In genomic region chr19:19581391-19581790, GRCh38 we compare ENCODE assay signal across 18 cellular contexts. TPM values are rescaled to one million over a fixed set of nuclear protein-coding genes. Genes with fewer than 3 reads are reported as not detected.
A peak's percentile ranks its signal among the peaks of the same experiment; 100 is the strongest.
DNase-seq lines count a peak whose midpoint lies in the region; ATAC-seq, FAIRE-seq and TF ChIP-seq lines count a peak whose summit lies in the region.
"Had no signal": no experiment of that assay in that cellular context is flagged by ENCODE, and none has a peak within 500 bp of the region (broad histone marks: within the 10 kb centered on the region; RNA-seq: fewer than 3 reads in every experiment).

No MANE protein-coding gene starts in this region.

- no peak overlapping the region for H2BK5ac ChIP-seq in H1 (ENCODE audit: low read depth, low read length)

- H2BK12ac ChIP-seq in H1 (ENCODE audit: low read depth, low read length): no peak overlapping the region

- H3K4ac ChIP-seq in H1 (replicated peaks; ENCODE audit: insufficient read length, low read depth, low read length): no peak overlapping the region

- H3K4me3 Mint-ChIP-seq in activated naive CD8-positive, alpha-beta T cell treated with anti-CD3 and anti-CD28 coated beads, Interleukin-2, amount 10 ng/mL, durations not matched to agents 7 days and 5 days: no peak overlapping the region
- no peak overlapping the region for H3K4me3 Mint-ChIP-seq in activated naive CD8-positive, alpha-beta T cell treated with anti-CD3 and anti-CD28 coated beads for 36 hours
- H3K4me3 Mint-ChIP-seq in T-helper 17 cell: no peak overlapping the region
- H3K4me3 Mint-ChIP-seq in stimulated activated effector memory CD8-positive, alpha-beta T cell treated with anti-CD3 and anti-CD28 coated beads, Interleukin-12 subunit alpha, Interleukin-12 subunit beta, amount 100 ng/mL, for 72 hours: no peak overlapping the region
- H3K4me3 Mint-ChIP-seq: CD8-positive, alpha-beta memory T cell had no signal

- TF ChIP-seq POLR2A in H1 (IDR thresholded peaks at IDR 0.05; ENCODE audit: control extremely low read depth in 1 of 2, low read depth in 2 of 2, low read length in 2 of 2): no peak

- H3K9me3 ChIP-seq in T-helper 17 cell (ENCODE audit: control insufficient read depth, low read length, poor library complexity, severe bottlenecking) (no peaks in the 10 kb centered on the region), H1 (ENCODE audit: insufficient read depth in 2 of 2, low read depth in 1 of 2, low read length in 1 of 2) (no peaks in the 10 kb centered on the region)
- H3K9me3 ChIP-seq: BE2C had no signal

- peaks cover 0 to 2% (median 0%) of the 10 kb centered on the region in 4 experiments; a peak in 1 of 7 replicates for H3K4me1 ChIP-seq in H1 (replicated peaks in 1 of 4; ENCODE audit: control insufficient read depth in 3 of 4, insufficient read depth in 4 of 4, low read length in 3 of 4)
- H3K4me1 ChIP-seq: BE2C had no signal

- H4K8ac ChIP-seq in H1 (ENCODE audit: extremely low read depth, insufficient read depth, low read length): no peak overlapping the region

- H3K79me2 ChIP-seq in H1 (ENCODE audit: control insufficient read depth in 1 of 2, insufficient read depth in 2 of 2, low read length in 2 of 2): no peaks in the 10 kb centered on the region

- H3K4me3 ChIP-seq in H1 (ENCODE audit: extremely low read depth in 1 of 4, insufficient read depth in 2 of 4, low read depth in 3 of 4, low read length in 4 of 4): no peak overlapping the region
- H3K4me3 ChIP-seq: GM23248 had no signal

- H2BK20ac ChIP-seq in H1 (ENCODE audit: low read length): no peak overlapping the region

- H3K23me2 ChIP-seq in H1 (ENCODE audit: low read depth, low read length): no peaks in the 10 kb centered on the region

- no peak overlapping the region for H3K18ac ChIP-seq in H1 (ENCODE audit: extremely low read depth, low read length)

- H3K27me3 ChIP-seq in H1 (replicated peaks in 1 of 4; ENCODE audit: control insufficient read depth in 3 of 4, extremely low read depth in 1 of 4, insufficient read depth in 3 of 4, low read length in 3 of 4): no peaks in the 10 kb centered on the region; a peak in 1 of 7 replicates
- H3K27me3 ChIP-seq: BE2C had no signal

- H2BK120ac ChIP-seq in H1 (replicated peaks; ENCODE audit: low read depth, low read length): no peak overlapping the region

- H3K36me3 Mint-ChIP-seq in activated naive CD8-positive, alpha-beta T cell treated with anti-CD3 and anti-CD28 coated beads, Interleukin-2, amount 10 ng/mL, durations not matched to agents 7 days and 5 days: peaks cover 11% of the 10 kb centered on the region
- peaks cover 2% of the 10 kb centered on the region for H3K36me3 Mint-ChIP-seq in activated naive CD8-positive, alpha-beta T cell treated with anti-CD3 and anti-CD28 coated beads for 36 hours
- H3K36me3 Mint-ChIP-seq in T-helper 17 cell (ENCODE audit: low read depth): peaks cover 2% of the 10 kb centered on the region
- H3K36me3 Mint-ChIP-seq in stimulated activated effector memory CD8-positive, alpha-beta T cell treated with anti-CD3 and anti-CD28 coated beads, Interleukin-12 subunit alpha, Interleukin-12 subunit beta, amount 100 ng/mL, for 72 hours: peaks cover 71% of the 10 kb centered on the region

- H3K14ac ChIP-seq in H1 (ENCODE audit: insufficient read length): no peak overlapping the region

- H3K27me3 Mint-ChIP-seq in activated naive CD8-positive, alpha-beta T cell treated with anti-CD3 and anti-CD28 coated beads, Interleukin-2, amount 10 ng/mL, durations not matched to agents 7 days and 5 days: no peaks in the 10 kb centered on the region
- H3K27me3 Mint-ChIP-seq in activated naive CD8-positive, alpha-beta T cell treated with anti-CD3 and anti-CD28 coated beads for 36 hours: no peaks in the 10 kb centered on the region
- H3K27me3 Mint-ChIP-seq in T-helper 17 cell: no peaks in the 10 kb centered on the region
- H3K27me3 Mint-ChIP-seq: CD8-positive, alpha-beta memory T cell had no signal

- peak overlapping the region; percentile 61 for H3K27ac Mint-ChIP-seq in activated naive CD8-positive, alpha-beta T cell treated with anti-CD3 and anti-CD28 coated beads, Interleukin-2, amount 10 ng/mL, durations not matched to agents 7 days and 5 days
- H3K27ac Mint-ChIP-seq in activated naive CD8-positive, alpha-beta T cell treated with anti-CD3 and anti-CD28 coated beads for 36 hours: no peak overlapping the region
- peak overlapping the region; percentile 79 for H3K27ac Mint-ChIP-seq in T-helper 17 cell
- H3K27ac Mint-ChIP-seq in stimulated activated effector memory CD8-positive, alpha-beta T cell treated with anti-CD3 and anti-CD28 coated beads, Interleukin-12 subunit alpha, Interleukin-12 subunit beta, amount 100 ng/mL, for 72 hours: peak overlapping the region; percentile 78

- peaks cover 0 to 2% of the 10 kb centered on the region in 2 experiments for H4K20me1 ChIP-seq in H1 (replicated peaks in 1 of 2; ENCODE audit: control insufficient read depth in 1 of 2, insufficient read depth in 2 of 2, low read length in 2 of 2)

- no peak for TF ChIP-seq CTCF in H1 (IDR thresholded peaks at IDR 0.05; ENCODE audit: control extremely low read depth in 1 of 3, insufficient read depth in 1 of 3, low read depth in 1 of 3, low read length in 3 of 3)

- H3K23ac ChIP-seq in H1 (ENCODE audit: insufficient read length): no peak overlapping the region

- H4K91ac ChIP-seq in H1 (replicated peaks; ENCODE audit: insufficient read length, low read length): no peak overlapping the region

- no peak overlapping the region for H2AFZ ChIP-seq in H1 (ENCODE audit: low read length)
- H2AFZ ChIP-seq: GM23248 had no signal

- no peak overlapping the region for H3K4me2 ChIP-seq in H1 (ENCODE audit: insufficient read depth in 1 of 2, low read depth in 2 of 2, low read length in 2 of 2)

- H3K4me1 Mint-ChIP-seq in activated naive CD8-positive, alpha-beta T cell treated with anti-CD3 and anti-CD28 coated beads, Interleukin-2, amount 10 ng/mL, durations not matched to agents 7 days and 5 days: peaks cover 24% of the 10 kb centered on the region
- peaks cover 9% of the 10 kb centered on the region for H3K4me1 Mint-ChIP-seq in activated naive CD8-positive, alpha-beta T cell treated with anti-CD3 and anti-CD28 coated beads for 36 hours
- H3K4me1 Mint-ChIP-seq in T-helper 17 cell: peaks cover 16% of the 10 kb centered on the region
- H3K4me1 Mint-ChIP-seq in stimulated activated effector memory CD8-positive, alpha-beta T cell treated with anti-CD3 and anti-CD28 coated beads, Interleukin-12 subunit alpha, Interleukin-12 subunit beta, amount 100 ng/mL, for 72 hours: peaks cover 22% of the 10 kb centered on the region

- no peak overlapping the region for H3K27ac ChIP-seq in H1 (ENCODE audit: low read depth, low read length)
- H3K27ac ChIP-seq: GM23248 had no signal

- H3K56ac ChIP-seq in H1 (replicated peaks; ENCODE audit: insufficient read length, low read depth, low read length): no peak overlapping the region

- POLR2A ChIA-PET in activated naive CD8-positive, alpha-beta T cell treated with anti-CD3 and anti-CD28 coated beads, Interleukin-2, amount 10 ng/mL, durations not matched to agents 7 days and 5 days (lab: Charles Lee): no interaction called here
- POLR2A ChIA-PET in H1 (lab: Charles Lee; ENCODE audit: partially characterized antibody): interaction anchor here (1.1 to 1.6 kb wide), 2 partner anchors 21 to 47 kb away, joined by 3 to 4 read pairs; partner anchors contain the start of gene LPAR2

- no peak overlapping the region for H4K5ac ChIP-seq in H1 (ENCODE audit: insufficient read length, low read depth, low read length)

- CTCF ChIA-PET in H1 (lab: Charles Lee; ENCODE audit: partially characterized antibody): interaction anchor here (1.0 to 11.1 kb wide), 2 partner anchors 27 to 63 kb away, joined by 3 to 101 read pairs; partner anchors contain the start of gene GMIP

- H2AK5ac ChIP-seq in H1 (ENCODE audit: low read depth, low read length): no peak overlapping the region

- no peak for TF ChIP-seq RAD21 in H1 (IDR thresholded peaks at IDR 0.05 in 1 of 2, conservative IDR thresholded peaks at IDR 0.05 in 1 of 2; ENCODE audit: low read depth in 2 of 2, low read length in 2 of 2)

- no peak for DNase-seq in activated naive CD8-positive, alpha-beta T cell treated with anti-CD3 and anti-CD28 coated beads, Interleukin-2, amount 10 ng/mL, durations not matched to agents 7 days and 5 days
- no peak for DNase-seq in activated naive CD8-positive, alpha-beta T cell treated with anti-CD3 and anti-CD28 coated beads for 36 hours
- no peak for DNase-seq in T-helper 17 cell
- no peak for DNase-seq in H1 (ENCODE audit: low read depth in 1 of 2, low spot score in 2 of 2)
- DNase-seq in stimulated activated effector memory CD8-positive, alpha-beta T cell treated with anti-CD3 and anti-CD28 coated beads, Interleukin-12 subunit alpha, Interleukin-12 subunit beta, amount 100 ng/mL, for 72 hours (ENCODE audit: low spot score in 2 of 2): no peak
- no peak for DNase-seq in AML-193 (lab: John Stamatoyannopoulos, UW)
- DNase-seq: BE2C; CD8-positive, alpha-beta memory T cell; DMS79 treated with DMSO at 0.1 percent for 48 hours; GM23248; NCI-H1105 treated with DMSO at 0.1 percent for 48 hours; NCI-H187 treated with DMSO at 0.1 percent for 48 hours; NCI-H446; NCI-H69; NK-92 treated with Interleukin-12 subunit alpha and Interleukin-12 subunit beta, amount 100 ng/mL, for 24 hours; SIG-M5 had no signal

- no peaks in the 10 kb centered on the region for H3K36me3 ChIP-seq in H1 (ENCODE audit: control insufficient read depth in 2 of 4, insufficient read depth in 4 of 4, low read length in 3 of 4)
- H3K36me3 ChIP-seq: BE2C had no signal

- TF ChIP-seq EP300 in H1 (IDR thresholded peaks at IDR 0.05; ENCODE audit: borderline replicate concordance in 1 of 2, low read depth in 2 of 2, low read length in 2 of 2): no peak

- no peaks in the 10 kb centered on the region for H3K79me1 ChIP-seq in H1 (ENCODE audit: low read depth, low read length)

- H3K9me3 Mint-ChIP-seq in activated naive CD8-positive, alpha-beta T cell treated with anti-CD3 and anti-CD28 coated beads, Interleukin-2, amount 10 ng/mL, durations not matched to agents 7 days and 5 days: no peaks in the 10 kb centered on the region
- H3K9me3 Mint-ChIP-seq in activated naive CD8-positive, alpha-beta T cell treated with anti-CD3 and anti-CD28 coated beads for 36 hours: no peaks in the 10 kb centered on the region
- no peaks in the 10 kb centered on the region for H3K9me3 Mint-ChIP-seq in stimulated activated effector memory CD8-positive, alpha-beta T cell treated with anti-CD3 and anti-CD28 coated beads, Interleukin-12 subunit alpha, Interleukin-12 subunit beta, amount 100 ng/mL, for 72 hours
- H3K9me3 Mint-ChIP-seq: CD8-positive, alpha-beta memory T cell had no signal

- 0 out of 2 replicates have a peak overlapping the region, but pooled peaks have one; percentile 61 for H2BK15ac ChIP-seq in H1 (ENCODE audit: low read length)

- no peak for FAIRE-seq in H1 (lab: Jason Lieb, UNC)
- FAIRE-seq: G401.6 had no signal

- WGBS in H1 (ENCODE audit: extremely low coverage in 1 of 2, insufficient coverage in 1 of 2, insufficient read length in 1 of 2, insufficient replicate concordance in 2 of 2, low coverage in 1 of 2, low lambda C conversion rate in 2 of 2, missing lambda C conversion rate in 1 of 2), 2 experiments: 94% methylated on average over 13 of the region's 13 CpGs; no CpG with 5 or more reads in 1 of the 2 experiments

- no peak for ATAC-seq in activated naive CD8-positive, alpha-beta T cell treated with anti-CD3 and anti-CD28 coated beads, Interleukin-2, amount 10 ng/mL, durations not matched to agents 7 days and 5 days (ENCODE audit: low read depth)
- ATAC-seq in T-helper 17 cell: no peak
- no peak for ATAC-seq in stimulated activated effector memory CD8-positive, alpha-beta T cell treated with anti-CD3 and anti-CD28 coated beads, Interleukin-12 subunit alpha, Interleukin-12 subunit beta, amount 100 ng/mL, for 72 hours
- ATAC-seq in GM21423 (IDR thresholded peaks at IDR 0.05; ENCODE audit: unreplicated experiment): no peak

- no peak overlapping the region for H3K9ac ChIP-seq in H1 (replicated peaks in 1 of 4; ENCODE audit: extremely low read depth in 1 of 4, low read depth in 3 of 4, low read length in 3 of 4)
- H3K9ac ChIP-seq: GM23248 had no signal

RNA-seq across cellular contexts. Expression of gene PBX4, which starts 37.1 kb away (rescaled TPM):
- 10 to 100 TPM; 41.3 to 46.1 TPM for total RNA-seq in activated naive CD8-positive, alpha-beta T cell treated with anti-CD3 and anti-CD28 coated beads, Interleukin-2, amount 10 ng/mL, durations not matched to agents 7 days and 5 days
- 1 to 10 TPM; 8.2 to 9.6 TPM for total RNA-seq in activated naive CD8-positive, alpha-beta T cell treated with anti-CD3 and anti-CD28 coated beads for 36 hours
- 10 to 100 TPM; 49.7 to 58.4 TPM for total RNA-seq in T-helper 17 cell
- 3.3 and 3.4 TPM in 2 replicates for total RNA-seq in H1 (2021; fragmentation: NEBNext Ultra II Directional; extraction: Animal tissue kit (Norgen Biotek cat#: 25700))
- 3.8 and 8.3 TPM in 2 replicates for polyA plus RNA-seq in H1 (2011; rRNA removed)
- 6.5 TPM for polyA plus RNA-seq in H1 (2011; cell fraction: cytosol; rRNA removed)
- 12.1 TPM for polyA plus RNA-seq in H1 (2011; cell fraction: nucleus; rRNA removed)
- 3.9 to 6.8 TPM (median 4.8 TPM) in 4 replicates for polyA plus RNA-seq in H1 (2012, experiment 1 of 2)
- polyA plus RNA-seq in H1 (2012, experiment 2 of 2): 2.2 TPM
- 3.7 TPM for polyA plus RNA-seq in H1 (2013, experiment 1 of 2)
- polyA plus RNA-seq in H1 (2013, experiment 2 of 2): 4.1 TPM
- 1.7 and 1.8 TPM in 2 replicates for polyA minus RNA-seq in H1 (2011; rRNA and poly(A)+ RNA removed)
- polyA minus RNA-seq in H1 (2011; cell fraction: cytosol; rRNA and poly(A)+ RNA removed): 2.9 TPM
- polyA minus RNA-seq in H1 (2011; cell fraction: nucleus; rRNA and poly(A)+ RNA removed): 2.6 TPM

RNA-seq across cellular contexts. Expression of gene CILP2, which starts 43.3 kb away (rescaled TPM):
- total RNA-seq in activated naive CD8-positive, alpha-beta T cell treated with anti-CD3 and anti-CD28 coated beads, Interleukin-2, amount 10 ng/mL, durations not matched to agents 7 days and 5 days: under 1 TPM; 0.11 to 0.14 TPM
- under 1 TPM; 0.18 to 0.23 TPM for total RNA-seq in activated naive CD8-positive, alpha-beta T cell treated with anti-CD3 and anti-CD28 coated beads for 36 hours
- under 1 TPM; 0.73 to 0.99 TPM for total RNA-seq in T-helper 17 cell
- total RNA-seq in H1 (2021; fragmentation: NEBNext Ultra II Directional; extraction: Animal tissue kit (Norgen Biotek cat#: 25700)): 5.8 and 5.9 TPM in 2 replicates
- polyA plus RNA-seq in H1 (2011; rRNA removed): 4.4 and 8.2 TPM in 2 replicates
- 4.4 TPM for polyA plus RNA-seq in H1 (2011; cell fraction: cytosol; rRNA removed)
- 11.5 TPM for polyA plus RNA-seq in H1 (2011; cell fraction: nucleus; rRNA removed)
- polyA plus RNA-seq in H1 (2012, experiment 1 of 2): 2.7 to 4.9 TPM (median 4.1 TPM) in 4 replicates
- 5.0 TPM for polyA plus RNA-seq in H1 (2012, experiment 2 of 2)
- polyA plus RNA-seq in H1 (2013, experiment 1 of 2): 14.1 TPM
- polyA plus RNA-seq in H1 (2013, experiment 2 of 2): 10.8 TPM
- polyA minus RNA-seq in H1 (2011; rRNA and poly(A)+ RNA removed): 1.6 and 1.9 TPM in 2 replicates
- 4.0 TPM for polyA minus RNA-seq in H1 (2011; cell fraction: cytosol; rRNA and poly(A)+ RNA removed)
- 4.1 TPM for polyA minus RNA-seq in H1 (2011; cell fraction: nucleus; rRNA and poly(A)+ RNA removed)

RNA-seq across cellular contexts. Expression of gene LPAR2, which starts 46.6 kb away (rescaled TPM):
- total RNA-seq in activated naive CD8-positive, alpha-beta T cell treated with anti-CD3 and anti-CD28 coated beads, Interleukin-2, amount 10 ng/mL, durations not matched to agents 7 days and 5 days: 10 to 100 TPM; 73.6 to 73.8 TPM
- total RNA-seq in activated naive CD8-positive, alpha-beta T cell treated with anti-CD3 and anti-CD28 coated beads for 36 hours: 10 to 100 TPM; 23.7 to 28.4 TPM
- total RNA-seq in T-helper 17 cell: 10 to 100 TPM; 66.5 to 67.2 TPM
- total RNA-seq in H1 (2021; fragmentation: NEBNext Ultra II Directional; extraction: Animal tissue kit (Norgen Biotek cat#: 25700)): 47.1 and 47.6 TPM in 2 replicates
- 70.2 and 121 TPM in 2 replicates for polyA plus RNA-seq in H1 (2011; rRNA removed)
- polyA plus RNA-seq in H1 (2011; cell fraction: cytosol; rRNA removed): 54.8 TPM
- polyA plus RNA-seq in H1 (2011; cell fraction: nucleus; rRNA removed): 298 TPM
- polyA plus RNA-seq in H1 (2012, experiment 1 of 2): 43.0 to 66.6 TPM (median 64.7 TPM) in 4 replicates
- 51.1 TPM for polyA plus RNA-seq in H1 (2012, experiment 2 of 2)
- polyA plus RNA-seq in H1 (2013, experiment 1 of 2): 89.2 TPM
- 78.1 TPM for polyA plus RNA-seq in H1 (2013, experiment 2 of 2)
- 14.0 and 21.6 TPM in 2 replicates for polyA minus RNA-seq in H1 (2011; rRNA and poly(A)+ RNA removed)
- 21.4 TPM for polyA minus RNA-seq in H1 (2011; cell fraction: cytosol; rRNA and poly(A)+ RNA removed)
- 38.2 TPM for polyA minus RNA-seq in H1 (2011; cell fraction: nucleus; rRNA and poly(A)+ RNA removed)

RNA-seq across cellular contexts. Expression of gene YJEFN3, which starts 52.7 kb away (rescaled TPM):
- total RNA-seq in activated naive CD8-positive, alpha-beta T cell treated with anti-CD3 and anti-CD28 coated beads, Interleukin-2, amount 10 ng/mL, durations not matched to agents 7 days and 5 days: 10 to 100 TPM; 11.7 to 11.9 TPM
- total RNA-seq in activated naive CD8-positive, alpha-beta T cell treated with anti-CD3 and anti-CD28 coated beads for 36 hours: 1 to 10 TPM; 5.7 to 7.8 TPM
- total RNA-seq in T-helper 17 cell: 1 to 10 TPM; 3.0 to 6.1 TPM
- 5.0 and 5.7 TPM in 2 replicates for total RNA-seq in H1 (2021; fragmentation: NEBNext Ultra II Directional; extraction: Animal tissue kit (Norgen Biotek cat#: 25700))
- polyA plus RNA-seq in H1 (2011; rRNA removed): 9.4 and 17.2 TPM in 2 replicates
- polyA plus RNA-seq in H1 (2011; cell fraction: cytosol; rRNA removed): 11.9 TPM
- 42.5 TPM for polyA plus RNA-seq in H1 (2011; cell fraction: nucleus; rRNA removed)
- polyA plus RNA-seq in H1 (2012, experiment 1 of 2): 9.3 to 12.5 TPM (median 12.0 TPM) in 4 replicates
- polyA plus RNA-seq in H1 (2012, experiment 2 of 2): 5.3 TPM
- 5.6 TPM for polyA plus RNA-seq in H1 (2013, experiment 1 of 2)
- 5.0 TPM for polyA plus RNA-seq in H1 (2013, experiment 2 of 2)
- 0.71 and 1.0 TPM in 2 replicates for polyA minus RNA-seq in H1 (2011; rRNA and poly(A)+ RNA removed)
- 1.5 TPM for polyA minus RNA-seq in H1 (2011; cell fraction: cytosol; rRNA and poly(A)+ RNA removed)
- polyA minus RNA-seq in H1 (2011; cell fraction: nucleus; rRNA and poly(A)+ RNA removed): 3.4 TPM
- total RNA-seq: GM23248 had no signal
- polyA plus RNA-seq: CD8-positive, alpha-beta memory T cell had no signal
